ENCODE assay signal across 17 cellular contexts in genomic region chr2:57696016-57696415, GRCh38.
DNase-seq lines count a peak whose midpoint lies in the region; ATAC-seq, FAIRE-seq and TF ChIP-seq lines count a peak whose summit lies in the region.
"Had no signal": no experiment of that assay in that cellular context is flagged by ENCODE, and none has a peak within 500 bp of the region (broad histone marks: within the 10 kb centered on the region; RNA-seq: fewer than 3 reads in every experiment).

No MANE protein-coding gene starts in this region.

- no peak for TF ChIP-seq CTCF in HFFc6 (IDR thresholded peaks at IDR 0.05)

- no peak overlapping the region for H3K27ac Mint-ChIP-seq in HFFc6
- H3K27ac Mint-ChIP-seq: immature natural killer cell; naive B cell; stimulated activated naive CD8-positive, alpha-beta T cell treated with anti-CD3 and anti-CD28 coated beads, Interleukin-15, Interleukin-2, amounts not matched to agents 100 ng/mL and 50 ng/mL, for 24 hours had no signal

- DNase-seq in COLO829 (ENCODE audit: low spot score) (peak; percentile 69), HFFc6 (peak; percentile 1), T1000 (lab: John Stamatoyannopoulos, UW) (peak; percentile 76), islet precursor cell (peak; percentile 97), C1 segment of cervical spinal cord (lab: John Stamatoyannopoulos, UW) (no peak), frontal cortex (ENCODE audit: low spot score in 2 of 2) (no peak)
- DNase-seq: activated naive CD4-positive, alpha-beta T cell treated with Interleukin-2 at 50 U/mL for 16 hours; cerebellar nuclear complex; immature natural killer cell; Kasumi-1; naive B cell; NCI-H2227 treated with DMSO at 0.1 percent for 48 hours; right cardiac atrium; stimulated activated CD4-positive, alpha-beta T cell treated with anti-CD3 and anti-CD28 coated beads, Interleukin-4, amount 100 ng/mL, for 4 hours had no signal

- no peak for ATAC-seq in HG03097 (IDR thresholded peaks at IDR 0.05; ENCODE audit: low FRiP score, unreplicated experiment)
- no peak for ATAC-seq in GM18870 (IDR thresholded peaks at IDR 0.05; ENCODE audit: unreplicated experiment)
- ATAC-seq: right cardiac atrium had no signal

- no peaks in the 10 kb centered on the region for H3K36me3 Mint-ChIP-seq in HFFc6 (ENCODE audit: low read depth)
- H3K36me3 Mint-ChIP-seq: immature natural killer cell, naive B cell had no signal

- no peak overlapping the region for H3K4me3 Mint-ChIP-seq in HFFc6
- H3K4me3 Mint-ChIP-seq: immature natural killer cell; naive B cell; stimulated activated naive CD8-positive, alpha-beta T cell treated with anti-CD3 and anti-CD28 coated beads, Interleukin-15, Interleukin-2, amounts not matched to agents 100 ng/mL and 50 ng/mL, for 24 hours had no signal

- no peaks in the 10 kb centered on the region; the same call in 1 of the 2 replicates for H3K27me3 Mint-ChIP-seq in HFFc6 (ENCODE audit: insufficient read depth)
- H3K27me3 Mint-ChIP-seq: naive B cell; stimulated activated naive CD8-positive, alpha-beta T cell treated with anti-CD3 and anti-CD28 coated beads, Interleukin-15, Interleukin-2, amounts not matched to agents 100 ng/mL and 50 ng/mL, for 24 hours had no signal

- H3K4me1 Mint-ChIP-seq in HFFc6 (ENCODE audit: low read depth) = peaks cover 8% of the 10 kb centered on the region
- H3K4me1 Mint-ChIP-seq: immature natural killer cell had no signal

- no peaks in the 10 kb centered on the region for H3K9me3 Mint-ChIP-seq in HFFc6

- FAIRE-seq in frontal cortex (lab: Jason Lieb, UNC) = no peak

Comparison
In these comparisons a context has a peak if more than half of its experiments do, and no peak if none do; other contexts are left out.
1. DNase-seq: peak in COLO829 (single experiment), HFFc6 (single experiment), T1000 (single experiment) and islet precursor cell (single experiment); none in C1 segment of cervical spinal cord (0 of 14) and frontal cortex (0 of 2).